Comparison of ENCODE assay signal across 14 cellular contexts in the genomic region with DNA sequence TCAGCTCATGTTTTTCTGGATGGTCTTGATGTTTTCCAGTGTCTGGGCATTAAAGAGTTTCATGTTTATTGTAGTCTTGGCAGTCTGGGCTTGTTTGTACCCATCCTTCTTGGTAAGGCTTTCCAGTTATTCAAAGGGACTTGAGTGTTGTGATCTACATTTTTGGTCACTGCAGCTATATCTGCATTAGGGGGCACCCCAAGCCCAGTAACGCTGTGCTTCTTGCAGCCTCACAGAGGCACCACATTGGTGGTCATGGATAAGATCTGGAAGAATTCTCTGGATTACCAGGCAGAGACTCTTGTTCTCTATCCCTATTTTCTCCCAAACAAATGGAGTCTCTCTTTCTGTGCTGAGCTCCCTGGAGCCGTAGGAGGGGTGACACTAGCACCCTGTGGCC.
DNase-seq lines count a peak whose midpoint lies in the region; ATAC-seq and TF ChIP-seq lines count a peak whose summit lies in the region.
"Had no signal": no experiment of that assay in that cellular context is flagged by ENCODE, and none has a peak within 500 bp of the region (broad histone marks: within the 10 kb centered on the region; RNA-seq: fewer than 3 reads in every experiment).

No MANE protein-coding gene starts in this region.

- no peaks in the 10 kb centered on the region for H3K9me3 Mint-ChIP-seq in Calu3 (ENCODE audit: low read depth, unreplicated experiment)

- H3K4me3 Mint-ChIP-seq in Calu3 (ENCODE audit: low read depth, unreplicated experiment): no peak overlapping the region
- H3K4me3 Mint-ChIP-seq: CD8-positive, alpha-beta T cell; neural crest cell; T-helper 1 cell treated with Interleukin-12 subunit alpha and Interleukin-12 subunit beta and Interleukin-4 antibody, amounts not matched to agents 30 μg/mL and 1 μg/mL, for 36 hours had no signal

- no peaks in the 10 kb centered on the region for H3K36me3 Mint-ChIP-seq in Calu3 (ENCODE audit: insufficient read depth, unreplicated experiment)
- H3K36me3 Mint-ChIP-seq: CD8-positive, alpha-beta T cell had no signal

- H3K27ac Mint-ChIP-seq in Calu3 (ENCODE audit: unreplicated experiment): no peak overlapping the region
- H3K27ac Mint-ChIP-seq: CD8-positive, alpha-beta T cell; T-helper 1 cell treated with Interleukin-12 subunit alpha and Interleukin-12 subunit beta and Interleukin-4 antibody, amounts not matched to agents 30 μg/mL and 1 μg/mL, for 36 hours had no signal

- intact Hi-C loops in Calu3 (cut with micrococcal nuclease; ENCODE audit: unreplicated experiment): no loop called here

- DNase-seq in Calu3: peak; percentile 11
- DNase-seq in HT1080 (ENCODE audit: low read depth): peak; percentile 54
- DNase-seq in SK-N-DZ (ENCODE audit: low spot score): peak; percentile 60
- peak; percentile 30 for DNase-seq in kidney tubule cell (ENCODE audit: low spot score)
- DNase-seq in DMS114 treated with DMSO at 0.1 percent for 48 hours (lab: John Stamatoyannopoulos, UW; ENCODE audit: unreplicated experiment): no peak
- DNase-seq: CD8-positive, alpha-beta T cell; heart left ventricle; left ventricle myocardium inferior; NCI-H1436; sigmoid colon had no signal

- CTCF ChIA-PET in Calu3 (lab: Charles Lee): no interaction called here

- ATAC-seq in HG03432 (IDR thresholded peaks at IDR 0.05; ENCODE audit: unreplicated experiment) (no peak), GM18511 (IDR thresholded peaks at IDR 0.05; ENCODE audit: unreplicated experiment) (no peak)
- ATAC-seq: CD8-positive, alpha-beta T cell; heart left ventricle had no signal

- no peaks in the 10 kb centered on the region for H3K27me3 Mint-ChIP-seq in Calu3 (ENCODE audit: unreplicated experiment)

- BruUV-seq in Calu3 (replicated peaks; lab: Mats Ljungman, UMichigan): no TSS peak

- no peak for TF ChIP-seq CTCF in Calu3 (IDR thresholded peaks at IDR 0.05; ENCODE audit: unreplicated experiment)

- H3K4me1 Mint-ChIP-seq in Calu3 (ENCODE audit: low read depth, unreplicated experiment): peaks cover 18% of the 10 kb centered on the region
- H3K4me1 Mint-ChIP-seq: neural crest cell had no signal
